1 cellular context compared by ENCODE assay signal in the genomic region with DNA sequence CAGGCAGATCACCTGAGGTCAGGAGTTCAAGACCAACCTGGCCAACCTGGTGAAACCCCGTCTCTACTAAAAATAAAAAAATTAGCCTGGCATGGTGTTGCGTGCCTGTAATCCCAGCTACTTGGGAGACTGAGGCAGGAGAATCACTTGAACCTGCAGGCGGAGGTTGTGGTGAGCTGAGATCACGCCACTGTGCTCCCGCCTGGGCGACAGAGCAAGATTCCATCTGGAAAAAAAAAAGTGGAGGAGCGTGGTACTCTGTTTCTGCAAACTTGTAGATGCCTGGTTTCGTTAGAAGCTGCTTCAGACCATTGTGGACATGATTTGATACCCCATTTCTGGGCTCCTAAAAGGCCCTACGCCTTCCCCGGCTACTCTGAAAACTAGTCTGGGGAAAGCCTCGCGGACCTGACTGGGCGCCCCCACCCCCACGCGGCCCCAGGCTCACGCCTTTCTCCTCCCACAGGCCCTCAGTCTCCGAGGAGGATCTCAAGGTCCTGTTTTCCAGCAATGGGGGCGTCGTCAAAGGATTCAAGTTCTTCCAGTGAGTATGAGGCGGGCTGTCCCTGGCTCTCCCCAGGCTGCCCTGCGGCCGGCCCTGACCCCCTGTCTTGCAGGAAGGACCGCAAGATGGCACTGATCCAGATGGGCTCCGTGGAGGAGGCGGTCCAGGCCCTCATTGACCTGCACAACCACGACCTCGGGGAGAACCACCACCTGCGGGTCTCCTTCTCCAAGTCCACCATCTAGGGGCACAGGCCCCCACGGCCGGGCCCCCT.
TF ChIP-seq lines count a peak whose summit lies in the region.

No MANE protein-coding gene starts in this region.

TF ChIP-seq in GM23338, 12 proteins besides CTCF, POLR2A, EP300 and RAD21:
- TF ChIP-seq POLR2AphosphoS5 (IDR thresholded peaks at IDR 0.05; ENCODE audit: low read depth): no peak; the same call in 1 of the 2 replicates
- TF ChIP-seq, protein P1, sequence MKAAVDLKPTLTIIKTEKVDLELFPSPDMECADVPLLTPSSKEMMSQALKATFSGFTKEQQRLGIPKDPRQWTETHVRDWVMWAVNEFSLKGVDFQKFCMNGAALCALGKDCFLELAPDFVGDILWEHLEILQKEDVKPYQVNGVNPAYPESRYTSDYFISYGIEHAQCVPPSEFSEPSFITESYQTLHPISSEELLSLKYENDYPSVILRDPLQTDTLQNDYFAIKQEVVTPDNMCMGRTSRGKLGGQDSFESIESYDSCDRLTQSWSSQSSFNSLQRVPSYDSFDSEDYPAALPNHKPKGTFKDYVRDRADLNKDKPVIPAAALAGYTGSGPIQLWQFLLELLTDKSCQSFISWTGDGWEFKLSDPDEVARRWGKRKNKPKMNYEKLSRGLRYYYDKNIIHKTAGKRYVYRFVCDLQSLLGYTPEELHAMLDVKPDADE (IDR thresholded peaks at IDR 0.05): no peak
- TF ChIP-seq NANOG (IDR thresholded peaks at IDR 0.05; ENCODE audit: borderline replicate concordance): no peak
- TF ChIP-seq EZH2phosphoT487 (IDR thresholded peaks at IDR 0.05; ENCODE audit: unreplicated experiment): no peak
- TF ChIP-seq, protein P2, sequence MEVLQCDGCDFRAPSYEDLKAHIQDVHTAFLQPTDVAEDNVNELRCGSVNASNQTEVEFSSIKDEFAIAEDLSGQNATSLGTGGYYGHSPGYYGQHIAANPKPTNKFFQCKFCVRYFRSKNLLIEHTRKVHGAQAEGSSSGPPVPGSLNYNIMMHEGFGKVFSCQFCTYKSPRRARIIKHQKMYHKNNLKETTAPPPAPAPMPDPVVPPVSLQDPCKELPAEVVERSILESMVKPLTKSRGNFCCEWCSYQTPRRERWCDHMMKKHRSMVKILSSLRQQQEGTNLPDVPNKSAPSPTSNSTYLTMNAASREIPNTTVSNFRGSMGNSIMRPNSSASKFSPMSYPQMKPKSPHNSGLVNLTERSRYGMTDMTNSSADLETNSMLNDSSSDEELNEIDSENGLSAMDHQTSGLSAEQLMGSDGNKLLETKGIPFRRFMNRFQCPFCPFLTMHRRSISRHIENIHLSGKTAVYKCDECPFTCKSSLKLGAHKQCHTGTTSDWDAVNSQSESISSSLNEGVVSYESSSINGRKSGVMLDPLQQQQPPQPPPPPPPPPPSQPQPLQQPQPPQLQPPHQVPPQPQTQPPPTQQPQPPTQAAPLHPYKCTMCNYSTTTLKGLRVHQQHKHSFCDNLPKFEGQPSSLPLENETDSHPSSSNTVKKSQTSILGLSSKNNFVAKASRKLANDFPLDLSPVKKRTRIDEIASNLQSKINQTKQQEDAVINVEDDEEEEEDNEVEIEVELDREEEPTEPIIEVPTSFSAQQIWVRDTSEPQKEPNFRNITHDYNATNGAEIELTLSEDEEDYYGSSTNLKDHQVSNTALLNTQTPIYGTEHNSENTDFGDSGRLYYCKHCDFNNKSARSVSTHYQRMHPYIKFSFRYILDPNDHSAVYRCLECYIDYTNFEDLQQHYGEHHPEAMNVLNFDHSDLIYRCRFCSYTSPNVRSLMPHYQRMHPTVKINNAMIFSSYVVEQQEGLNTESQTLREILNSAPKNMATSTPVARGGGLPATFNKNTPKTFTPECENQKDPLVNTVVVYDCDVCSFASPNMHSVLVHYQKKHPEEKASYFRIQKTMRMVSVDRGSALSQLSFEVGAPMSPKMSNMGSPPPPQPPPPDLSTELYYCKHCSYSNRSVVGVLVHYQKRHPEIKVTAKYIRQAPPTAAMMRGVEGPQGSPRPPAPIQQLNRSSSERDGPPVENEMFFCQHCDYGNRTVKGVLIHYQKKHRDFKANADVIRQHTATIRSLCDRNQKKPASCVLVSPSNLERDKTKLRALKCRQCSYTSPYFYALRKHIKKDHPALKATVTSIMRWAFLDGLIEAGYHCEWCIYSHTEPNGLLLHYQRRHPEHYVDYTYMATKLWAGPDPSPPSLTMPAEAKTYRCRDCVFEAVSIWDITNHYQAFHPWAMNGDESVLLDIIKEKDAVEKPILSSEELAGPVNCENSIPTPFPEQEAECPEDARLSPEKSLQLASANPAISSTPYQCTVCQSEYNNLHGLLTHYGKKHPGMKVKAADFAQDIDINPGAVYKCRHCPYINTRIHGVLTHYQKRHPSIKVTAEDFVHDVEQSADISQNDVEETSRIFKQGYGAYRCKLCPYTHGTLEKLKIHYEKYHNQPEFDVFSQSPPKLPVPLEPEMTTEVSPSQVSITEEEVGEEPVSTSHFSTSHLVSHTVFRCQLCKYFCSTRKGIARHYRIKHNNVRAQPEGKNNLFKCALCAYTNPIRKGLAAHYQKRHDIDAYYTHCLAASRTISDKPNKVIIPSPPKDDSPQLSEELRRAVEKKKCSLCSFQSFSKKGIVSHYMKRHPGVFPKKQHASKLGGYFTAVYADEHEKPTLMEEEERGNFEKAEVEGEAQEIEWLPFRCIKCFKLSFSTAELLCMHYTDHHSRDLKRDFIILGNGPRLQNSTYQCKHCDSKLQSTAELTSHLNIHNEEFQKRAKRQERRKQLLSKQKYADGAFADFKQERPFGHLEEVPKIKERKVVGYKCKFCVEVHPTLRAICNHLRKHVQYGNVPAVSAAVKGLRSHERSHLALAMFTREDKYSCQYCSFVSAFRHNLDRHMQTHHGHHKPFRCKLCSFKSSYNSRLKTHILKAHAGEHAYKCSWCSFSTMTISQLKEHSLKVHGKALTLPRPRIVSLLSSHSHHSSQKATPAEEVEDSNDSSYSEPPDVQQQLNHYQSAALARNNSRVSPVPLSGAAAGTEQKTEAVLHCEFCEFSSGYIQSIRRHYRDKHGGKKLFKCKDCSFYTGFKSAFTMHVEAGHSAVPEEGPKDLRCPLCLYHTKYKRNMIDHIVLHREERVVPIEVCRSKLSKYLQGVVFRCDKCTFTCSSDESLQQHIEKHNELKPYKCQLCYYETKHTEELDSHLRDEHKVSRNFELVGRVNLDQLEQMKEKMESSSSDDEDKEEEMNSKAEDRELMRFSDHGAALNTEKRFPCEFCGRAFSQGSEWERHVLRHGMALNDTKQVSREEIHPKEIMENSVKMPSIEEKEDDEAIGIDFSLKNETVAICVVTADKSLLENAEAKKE (CRISPR knock-in tag; IDR thresholded peaks at IDR 0.05): no peak
- TF ChIP-seq CREB1 (CRISPR knock-in tag; IDR thresholded peaks at IDR 0.05; ENCODE audit: low read depth): no peak
- no peak for TF ChIP-seq ZNF331 (CRISPR knock-in tag; IDR thresholded peaks at IDR 0.05; ENCODE audit: low read depth)
- TF ChIP-seq ZNF114 (CRISPR knock-in tag; IDR thresholded peaks at IDR 0.05): no peak
- no peak for TF ChIP-seq STAT1 (IDR thresholded peaks at IDR 0.05; ENCODE audit: unreplicated experiment)
- TF ChIP-seq, protein P3, sequence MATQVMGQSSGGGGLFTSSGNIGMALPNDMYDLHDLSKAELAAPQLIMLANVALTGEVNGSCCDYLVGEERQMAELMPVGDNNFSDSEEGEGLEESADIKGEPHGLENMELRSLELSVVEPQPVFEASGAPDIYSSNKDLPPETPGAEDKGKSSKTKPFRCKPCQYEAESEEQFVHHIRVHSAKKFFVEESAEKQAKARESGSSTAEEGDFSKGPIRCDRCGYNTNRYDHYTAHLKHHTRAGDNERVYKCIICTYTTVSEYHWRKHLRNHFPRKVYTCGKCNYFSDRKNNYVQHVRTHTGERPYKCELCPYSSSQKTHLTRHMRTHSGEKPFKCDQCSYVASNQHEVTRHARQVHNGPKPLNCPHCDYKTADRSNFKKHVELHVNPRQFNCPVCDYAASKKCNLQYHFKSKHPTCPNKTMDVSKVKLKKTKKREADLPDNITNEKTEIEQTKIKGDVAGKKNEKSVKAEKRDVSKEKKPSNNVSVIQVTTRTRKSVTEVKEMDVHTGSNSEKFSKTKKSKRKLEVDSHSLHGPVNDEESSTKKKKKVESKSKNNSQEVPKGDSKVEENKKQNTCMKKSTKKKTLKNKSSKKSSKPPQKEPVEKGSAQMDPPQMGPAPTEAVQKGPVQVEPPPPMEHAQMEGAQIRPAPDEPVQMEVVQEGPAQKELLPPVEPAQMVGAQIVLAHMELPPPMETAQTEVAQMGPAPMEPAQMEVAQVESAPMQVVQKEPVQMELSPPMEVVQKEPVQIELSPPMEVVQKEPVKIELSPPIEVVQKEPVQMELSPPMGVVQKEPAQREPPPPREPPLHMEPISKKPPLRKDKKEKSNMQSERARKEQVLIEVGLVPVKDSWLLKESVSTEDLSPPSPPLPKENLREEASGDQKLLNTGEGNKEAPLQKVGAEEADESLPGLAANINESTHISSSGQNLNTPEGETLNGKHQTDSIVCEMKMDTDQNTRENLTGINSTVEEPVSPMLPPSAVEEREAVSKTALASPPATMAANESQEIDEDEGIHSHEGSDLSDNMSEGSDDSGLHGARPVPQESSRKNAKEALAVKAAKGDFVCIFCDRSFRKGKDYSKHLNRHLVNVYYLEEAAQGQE (IDR thresholded peaks at IDR 0.05; ENCODE audit: unreplicated experiment): no peak
- no peak for TF ChIP-seq EZH2 (IDR thresholded peaks at IDR 0.05; ENCODE audit: low read depth, unreplicated experiment)
- TF ChIP-seq JUNB (IDR thresholded peaks at IDR 0.05; ENCODE audit: unreplicated experiment): no peak
